ENCODE assay signal across 15 cellular contexts in genomic region chr7:154693646-154694045, GRCh38.
A peak's percentile ranks its signal among the peaks of the same experiment; 100 is the strongest.
DNase-seq lines count a peak whose midpoint lies in the region; TF ChIP-seq lines count a peak whose summit lies in the region.
"Had no signal": no experiment of that assay in that cellular context is flagged by ENCODE, and none has a peak within 500 bp of the region (broad histone marks: within the 10 kb centered on the region; RNA-seq: fewer than 3 reads in every experiment).

No MANE protein-coding gene starts in this region.

- WGBS in endodermal cell (ENCODE audit: insufficient coverage in 1 of 2, insufficient read length in 1 of 2), 2 experiments = 88 to 89% methylated on average over 4 of the region's 4 CpGs

- no peak overlapping the region for H3K4me3 Mint-ChIP-seq in endodermal cell
- H3K4me3 Mint-ChIP-seq in activated T-helper 2 cell treated with anti-CD3 and anti-CD28 coated beads, Interferon-gamma antibody, Interleukin-2, Interleukin-4, amounts not matched to agents 10 μg/mL and 5 μg/mL and 100 μg/mL, durations not matched to agents 14 hours and 24 hours and 36 hours (ENCODE audit: low read depth) = no peak overlapping the region

- H3K27ac Mint-ChIP-seq in endodermal cell = no peak overlapping the region
- no peak overlapping the region for H3K27ac Mint-ChIP-seq in activated T-helper 2 cell treated with anti-CD3 and anti-CD28 coated beads, Interferon-gamma antibody, Interleukin-2, Interleukin-4, amounts not matched to agents 10 μg/mL and 5 μg/mL and 100 μg/mL, durations not matched to agents 14 hours and 24 hours and 36 hours

- H3K27ac ChIP-seq in 22Rv1 = no peak overlapping the region
- H3K27ac ChIP-seq in endodermal cell (ENCODE audit: low read depth, low read length) = no peak overlapping the region

- H3K4me1 Mint-ChIP-seq in endodermal cell = peaks cover 6% of the 10 kb centered on the region
- H3K4me1 Mint-ChIP-seq in activated T-helper 2 cell treated with anti-CD3 and anti-CD28 coated beads, Interferon-gamma antibody, Interleukin-2, Interleukin-4, amounts not matched to agents 10 μg/mL and 5 μg/mL and 100 μg/mL, durations not matched to agents 14 hours and 24 hours and 36 hours (ENCODE audit: low read depth) = no peaks in the 10 kb centered on the region

- no peaks in the 10 kb centered on the region for H3K9me3 ChIP-seq in endodermal cell (ENCODE audit: control insufficient read depth, low read length)

- no peak overlapping the region for H3K9ac ChIP-seq in endodermal cell (ENCODE audit: extremely low read depth, low read length, poor library complexity, severe bottlenecking)

- TF ChIP-seq CTCF in 22Rv1 (IDR thresholded peaks at IDR 0.05) (peak; percentile 15; the same call in 1 of the 2 replicates), GM12873 (IDR thresholded peaks at IDR 0.05; ENCODE audit: insufficient read depth, low read depth, low read length, missing control alignments) (peak; percentile 15), endodermal cell (conservative IDR thresholded peaks at IDR 0.05) (peak; percentile 34)

- peak; percentile 40 for DNase-seq in RPMI7951 (ENCODE audit: low read depth)
- no peak for DNase-seq in endodermal cell
- no peak for DNase-seq in activated T-helper 2 cell treated with anti-CD3 and anti-CD28 coated beads, Interferon-gamma antibody, Interleukin-2, Interleukin-4, amounts not matched to agents 10 μg/mL and 5 μg/mL and 100 μg/mL, durations not matched to agents 14 hours and 24 hours and 36 hours (ENCODE audit: low spot score)
- no peak for DNase-seq in GM19238 (ENCODE audit: insufficient read length, low spot score)
- no peak for DNase-seq in activated CD4-positive, alpha-beta T cell treated with anti-CD3 and anti-CD28 coated beads for 48 hours
- no peak for DNase-seq in NCI-H2107 (lab: John Stamatoyannopoulos, UW)
- DNase-seq: DMS79, KG1, NCI-H1694, NCI-H2081, NCI-H446, NCI-H526, SHP77 had no signal

- no peaks in the 10 kb centered on the region for H3K27me3 Mint-ChIP-seq in endodermal cell (ENCODE audit: insufficient read depth)
- H3K27me3 Mint-ChIP-seq in activated T-helper 2 cell treated with anti-CD3 and anti-CD28 coated beads, Interferon-gamma antibody, Interleukin-2, Interleukin-4, amounts not matched to agents 10 μg/mL and 5 μg/mL and 100 μg/mL, durations not matched to agents 14 hours and 24 hours and 36 hours (ENCODE audit: low read depth) = no peaks in the 10 kb centered on the region

- no peaks in the 10 kb centered on the region for H3K27me3 ChIP-seq in endodermal cell (ENCODE audit: control insufficient read depth, insufficient read depth, low read length, poor library complexity, severe bottlenecking)

- no peaks in the 10 kb centered on the region for H3K36me3 ChIP-seq in endodermal cell (ENCODE audit: control insufficient read depth, insufficient read depth, low read length)

- no peaks in the 10 kb centered on the region for H3K4me1 ChIP-seq in endodermal cell (ENCODE audit: control insufficient read depth, insufficient read depth, low read length)

- no peaks in the 10 kb centered on the region for H3K36me3 Mint-ChIP-seq in endodermal cell (ENCODE audit: low read depth)
- H3K36me3 Mint-ChIP-seq in activated T-helper 2 cell treated with anti-CD3 and anti-CD28 coated beads, Interferon-gamma antibody, Interleukin-2, Interleukin-4, amounts not matched to agents 10 μg/mL and 5 μg/mL and 100 μg/mL, durations not matched to agents 14 hours and 24 hours and 36 hours (ENCODE audit: low read depth) = no peaks in the 10 kb centered on the region

- H3K9me3 Mint-ChIP-seq in endodermal cell = no peaks in the 10 kb centered on the region
- H3K9me3 Mint-ChIP-seq in activated T-helper 2 cell treated with anti-CD3 and anti-CD28 coated beads, Interferon-gamma antibody, Interleukin-2, Interleukin-4, amounts not matched to agents 10 μg/mL and 5 μg/mL and 100 μg/mL, durations not matched to agents 14 hours and 24 hours and 36 hours = no peaks in the 10 kb centered on the region

- H3K4me3 ChIP-seq in endodermal cell (ENCODE audit: low read length) = no peak overlapping the region

- intact Hi-C loops in activated T-helper 2 cell treated with anti-CD3 and anti-CD28 coated beads, Interferon-gamma antibody, Interleukin-2, Interleukin-4, amounts not matched to agents 10 μg/mL and 5 μg/mL and 100 μg/mL, durations not matched to agents 14 hours and 24 hours and 36 hours (cut with micrococcal nuclease) = no loop called here
